Comparison of ENCODE assay signal across 8 cellular contexts in genomic region chr1:58755468-58755872, GRCh38. TPM values are rescaled to one million over a fixed set of nuclear protein-coding genes. Genes with fewer than 3 reads are reported as not detected.
DNase-seq lines count a peak whose midpoint lies in the region; ATAC-seq, FAIRE-seq and TF ChIP-seq lines count a peak whose summit lies in the region.

No MANE protein-coding gene starts in this region.

- DNase-seq in GM18507 (ENCODE audit: extremely low spot score, insufficient read length, low read depth) (peak; percentile 33), SW 1271 (lab: John Stamatoyannopoulos, UW) (peak; percentile 69 to 90), astrocyte of the cerebellum (ENCODE audit: low read depth) (peak; percentile 98), kidney (peak; percentile 79), OCI-M2 (lab: John Stamatoyannopoulos, UW; ENCODE audit: unreplicated experiment) (no peak)
- DNase-seq in stimulated activated CD4-positive, alpha-beta T cell treated with anti-CD3 and anti-CD28 coated beads, Interleukin-4, amount 100 ng/mL, for 4 hours: peak; percentile 27 to 49

- FAIRE-seq in GM18507 (lab: Jason Lieb, UNC) (peak; percentile 63), kidney (lab: Jason Lieb, UNC) (no peak)

- ATAC-seq in HG03196 (IDR thresholded peaks at IDR 0.05; ENCODE audit: unreplicated experiment) (peak; percentile 85), HG02884 (IDR thresholded peaks at IDR 0.05; ENCODE audit: unreplicated experiment) (no peak)

- H3K27ac ChIP-seq in kidney (ENCODE audit: low read depth in 2 of 2, low read length in 2 of 2): no peak overlapping the region

- no peak overlapping the region for H3K9ac ChIP-seq in kidney (ENCODE audit: low read length in 2 of 2)

- no peaks in the 10 kb centered on the region for H3K36me3 ChIP-seq in kidney (ENCODE audit: control insufficient read depth in 1 of 2, insufficient read depth in 2 of 2, low read length in 2 of 2)

- TF ChIP-seq CTCF in astrocyte of the cerebellum (IDR thresholded peaks at IDR 0.05; ENCODE audit: low read depth, low read length, missing control alignments): no peak
- no peak for TF ChIP-seq CTCF in kidney (IDR thresholded peaks at IDR 0.05; ENCODE audit: borderline replicate concordance, extremely low read depth, insufficient read depth)

- H3K4me3 ChIP-seq in astrocyte of the cerebellum (ENCODE audit: low read depth, low read length) (no peak overlapping the region), kidney (ENCODE audit: low read length in 2 of 2) (no peak overlapping the region)

- H3K9me3 ChIP-seq in kidney (ENCODE audit: control insufficient read depth in 1 of 2, low read length in 2 of 2): no peaks in the 10 kb centered on the region

- in situ Hi-C loops in astrocyte of the cerebellum (cut with HindIII; ENCODE audit: low sequenced_read_pairs): no loop called here

- intact Hi-C loops in kidney (cut with DNase I): no loop called here

- peaks cover 0 to 2% of the 10 kb centered on the region in 2 donors for H3K4me1 ChIP-seq in kidney (ENCODE audit: control insufficient read depth in 1 of 2, insufficient read depth in 1 of 2, low read depth in 1 of 2, low read length in 2 of 2)

RNA-seq across cellular contexts. Expression of gene JUN, which starts 28.4 kb away (rescaled TPM):
- 109 TPM for total RNA-seq in kidney
- 41.8 TPM for polyA plus RNA-seq in kidney (ENCODE audit: insufficient read depth, low read depth, low replicate concordance)

RNA-seq across cellular contexts. Expression of gene MYSM1, which starts 55.6 kb away (rescaled TPM):
- total RNA-seq in kidney: 36.5 TPM
- 8.3 TPM for polyA plus RNA-seq in kidney (ENCODE audit: insufficient read depth, low read depth, low replicate concordance)
